In the genomic region with DNA sequence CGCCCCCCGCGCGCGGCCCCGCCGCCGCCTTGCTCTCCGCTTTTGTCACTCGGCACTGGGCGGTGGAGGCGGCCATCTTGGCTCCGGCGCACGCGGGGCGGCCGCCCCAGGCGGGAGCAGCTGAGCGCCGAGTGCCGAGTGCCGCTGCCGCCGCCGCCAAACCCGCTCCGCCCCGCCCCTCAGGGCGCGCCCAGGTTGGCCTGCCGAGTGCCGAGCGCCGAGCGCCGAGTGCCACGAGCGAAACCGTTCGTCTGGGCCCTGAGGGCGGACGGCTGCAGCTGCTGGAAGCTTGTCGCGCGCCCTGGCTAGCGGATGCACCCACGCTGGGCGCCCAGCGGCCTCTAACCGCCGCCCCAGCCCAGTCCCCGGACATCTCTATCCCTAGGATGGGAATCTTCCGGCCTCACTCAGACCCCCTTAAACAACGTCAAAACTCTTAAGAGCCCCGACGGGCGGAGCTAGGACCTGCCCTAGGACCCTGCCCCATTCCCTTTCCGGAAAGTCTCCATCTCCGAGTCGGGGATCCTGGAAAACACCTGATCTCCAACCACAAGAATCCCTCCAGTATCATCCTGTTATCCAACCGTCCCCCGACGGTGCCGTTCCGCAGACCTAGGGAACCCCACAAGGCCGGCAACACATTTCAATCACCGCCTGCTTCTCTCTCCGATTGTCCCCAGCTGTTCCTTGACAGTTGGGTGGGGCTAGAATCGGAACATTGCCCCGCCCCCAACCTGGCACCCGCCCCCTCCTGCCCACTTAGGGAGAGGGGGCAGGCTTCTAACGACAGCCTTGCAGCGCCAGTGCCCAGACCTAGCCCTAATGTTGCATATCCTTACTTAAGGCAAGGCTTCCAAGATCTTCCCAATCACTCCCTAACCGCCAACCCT, we compare ENCODE assay signal across 8 cellular contexts. TPM values are rescaled to one million over a fixed set of nuclear protein-coding genes. Genes with fewer than 3 reads are reported as not detected.
DNase-seq lines count a peak whose midpoint lies in the region; FAIRE-seq and TF ChIP-seq lines count a peak whose summit lies in the region.

No MANE protein-coding gene starts in this region.

- H3K9me3 Mint-ChIP-seq in endodermal cell (no peaks in the 10 kb centered on the region), mesothelial cell of epicardium (no peaks in the 10 kb centered on the region)

- peak overlapping the region; percentile 87 for H3K27ac ChIP-seq in endodermal cell (ENCODE audit: low read depth, low read length)

- peaks cover 4% of the 10 kb centered on the region for H3K4me1 ChIP-seq in BE2C
- H3K4me1 ChIP-seq in endodermal cell (ENCODE audit: control insufficient read depth, insufficient read depth, low read length) = peaks cover 13% of the 10 kb centered on the region

- H3K27ac Mint-ChIP-seq in endodermal cell (peak overlapping the region; percentile 78), mesothelial cell of epicardium (peak overlapping the region; percentile 97)

- no peaks in the 10 kb centered on the region for H3K27me3 ChIP-seq in BE2C
- no peaks in the 10 kb centered on the region for H3K27me3 ChIP-seq in endodermal cell (ENCODE audit: control insufficient read depth, insufficient read depth, low read length, poor library complexity, severe bottlenecking)

- FAIRE-seq in GM19239 (lab: Jason Lieb, UNC) = peak; percentile 93

- H3K36me3 ChIP-seq in BE2C (peaks cover 33% of the 10 kb centered on the region), endodermal cell (ENCODE audit: control insufficient read depth, insufficient read depth, low read length) (no peaks in the 10 kb centered on the region)

- H3K27me3 Mint-ChIP-seq in endodermal cell (ENCODE audit: insufficient read depth) (no peaks in the 10 kb centered on the region), mesothelial cell of epicardium (ENCODE audit: low read depth) (no peaks in the 10 kb centered on the region)

- H3K9ac ChIP-seq in endodermal cell (ENCODE audit: extremely low read depth, low read length, poor library complexity, severe bottlenecking) = peak overlapping the region; percentile 50

- H3K4me1 Mint-ChIP-seq in endodermal cell = peaks cover 17% of the 10 kb centered on the region
- peaks cover 21% of the 10 kb centered on the region for H3K4me1 Mint-ChIP-seq in mesothelial cell of epicardium

- no peaks in the 10 kb centered on the region for H3K36me3 Mint-ChIP-seq in endodermal cell (ENCODE audit: low read depth)
- peaks cover 2% of the 10 kb centered on the region for H3K36me3 Mint-ChIP-seq in mesothelial cell of epicardium

- H3K9me3 ChIP-seq in BE2C (no peaks in the 10 kb centered on the region), endodermal cell (ENCODE audit: control insufficient read depth, low read length) (no peaks in the 10 kb centered on the region)

- DNase-seq in BE2C = peak; percentile 96
- DNase-seq in GM19239 (ENCODE audit: insufficient read length, low spot score) = peak; percentile 100
- DNase-seq in HPDE6-E6E7 (ENCODE audit: extremely low spot score) = peak; percentile 93
- DNase-seq in NOMO-1 treated with dmso at 0.1 percent for 144 hours (lab: John Stamatoyannopoulos, UW; ENCODE audit: unreplicated experiment) = peak; percentile 92
- DNase-seq in activated CD8-positive, alpha-beta memory T cell treated with anti-CD3 and anti-CD28 coated beads, Interleukin-2, amount 50 U/mL, for 24 hours (ENCODE audit: extremely low read depth) = peak; percentile 63
- DNase-seq in endodermal cell = peak; percentile 96
- peak; percentile 90 to 95 for DNase-seq in mesothelial cell of epicardium (ENCODE audit: low spot score in 2 of 2, unreplicated experiment in 2 of 2)
- DNase-seq in stimulated activated CD8-positive, alpha-beta memory T cell treated with anti-CD3 and anti-CD28 coated beads, Interleukin-15, amount 100 ng/mL, for 1 hour (ENCODE audit: low read depth) = peak; percentile 79

- H3K4me3 ChIP-seq in BE2C (ENCODE audit: low read depth, low read length) = peak overlapping the region; percentile 62
- H3K4me3 ChIP-seq in endodermal cell (ENCODE audit: low read length) = peak overlapping the region; percentile 93

- TF ChIP-seq CTCF in BE2C (IDR thresholded peaks at IDR 0.05; ENCODE audit: low read depth, low read length) (no peak), endodermal cell (conservative IDR thresholded peaks at IDR 0.05) (no peak), mesothelial cell of epicardium (IDR thresholded peaks at IDR 0.05; ENCODE audit: unreplicated experiment) (no peak)

- 0 to 1% methylated on average over 23 to 75 of the region's 75 CpGs for WGBS in endodermal cell (ENCODE audit: insufficient coverage in 1 of 2, insufficient read length in 1 of 2), 2 experiments

- H3K4me3 Mint-ChIP-seq in endodermal cell (peak overlapping the region; percentile 97), mesothelial cell of epicardium (peak overlapping the region; percentile 90)

RNA-seq across cellular contexts. Expression of gene AKAP8L, which starts 14.1 kb away (rescaled TPM):
- 405 TPM for polyA plus RNA-seq in BE2C (2012; ENCODE audit: insufficient read depth, insufficient read length, low read depth)
- 100 to 1,000 TPM; 190 to 237 TPM for total RNA-seq in endodermal cell
- polyA plus RNA-seq in endodermal cell (2013, experiment 1 of 2) = 160 TPM
- 124 TPM for polyA plus RNA-seq in endodermal cell (2013, experiment 2 of 2)
- 239 to 262 TPM (median 254 TPM) in 3 replicates for total RNA-seq in mesothelial cell of epicardium

RNA-seq across cellular contexts. Expression of gene WIZ, which starts 16.9 kb away (rescaled TPM):
- polyA plus RNA-seq in BE2C (2012; ENCODE audit: insufficient read depth, insufficient read length, low read depth) = 119 TPM
- 10 to 100 TPM; 38.0 to 38.6 TPM for total RNA-seq in endodermal cell
- polyA plus RNA-seq in endodermal cell (2013, experiment 1 of 2) = 51.9 TPM
- polyA plus RNA-seq in endodermal cell (2013, experiment 2 of 2) = 44.8 TPM
- total RNA-seq in mesothelial cell of epicardium = 57.5 to 62.0 TPM (median 60.4 TPM) in 3 replicates

RNA-seq across cellular contexts. Expression of gene RASAL3, which starts 31.5 kb away (rescaled TPM):
- polyA plus RNA-seq in BE2C (2012; ENCODE audit: insufficient read depth, insufficient read length, low read depth) = not detected
- not detected for total RNA-seq in endodermal cell
- not detected for polyA plus RNA-seq in endodermal cell (2013, experiment 1 of 2)
- not detected for polyA plus RNA-seq in endodermal cell (2013, experiment 2 of 2)
- total RNA-seq in mesothelial cell of epicardium = not detected in 3 replicates

RNA-seq across cellular contexts. Expression of gene PGLYRP2, which starts 46.4 kb away (rescaled TPM):
- not detected for polyA plus RNA-seq in BE2C (2012; ENCODE audit: insufficient read depth, insufficient read length, low read depth)
- total RNA-seq in endodermal cell = not detected
- polyA plus RNA-seq in endodermal cell (2013, experiment 1 of 2) = not detected
- polyA plus RNA-seq in endodermal cell (2013, experiment 2 of 2) = not detected
- total RNA-seq in mesothelial cell of epicardium = not detected in 3 replicates

RNA-seq across cellular contexts. Expression of gene AKAP8, which starts 53.3 kb away (rescaled TPM):
- 43.6 TPM for polyA plus RNA-seq in BE2C (2012; ENCODE audit: insufficient read depth, insufficient read length, low read depth)
- total RNA-seq in endodermal cell (10 to 100 TPM; 34.9 to 39.6 TPM), mesothelial cell of epicardium (42.6 to 47.2 TPM (median 43.5 TPM) in 3 replicates)
- 20.5 TPM for polyA plus RNA-seq in endodermal cell (2013, experiment 1 of 2)
- 18.1 TPM for polyA plus RNA-seq in endodermal cell (2013, experiment 2 of 2)

Comparison
In these comparisons a context has a peak if more than half of its experiments do, and no peak if none do; other contexts are left out.
1. Peak in every context shown above with its lines: DNase-seq, H3K4me3 ChIP-seq and H3K27ac ChIP-seq.